Comparison of ENCODE assay signal across 29 cellular contexts in the genomic region with DNA sequence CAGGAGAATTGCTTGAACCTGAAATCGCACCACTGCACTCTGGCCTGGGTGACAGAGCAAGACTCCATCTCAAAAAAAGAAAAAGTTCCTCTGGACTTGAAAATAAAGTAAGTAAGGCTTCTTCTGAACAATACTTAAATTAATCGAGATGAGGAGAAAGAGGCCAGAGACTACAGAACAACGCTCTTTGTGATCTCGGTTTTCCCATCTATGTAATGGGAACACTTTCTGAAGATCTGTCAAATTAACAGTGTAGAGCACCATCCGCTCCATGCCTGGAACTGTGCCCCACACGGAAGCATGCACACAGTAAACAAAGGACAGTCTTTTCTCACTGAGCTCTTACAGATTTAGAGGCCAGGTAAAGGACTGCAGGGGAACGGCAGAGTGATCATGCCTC. TPM values are rescaled to one million over a fixed set of nuclear protein-coding genes. Genes with fewer than 3 reads are reported as not detected.
DNase-seq lines count a peak whose midpoint lies in the region; ATAC-seq, FAIRE-seq and TF ChIP-seq lines count a peak whose summit lies in the region.
"Had no signal": no experiment of that assay in that cellular context is flagged by ENCODE, and none has a peak within 500 bp of the region (broad histone marks: within the 10 kb centered on the region; RNA-seq: fewer than 3 reads in every experiment).

No MANE protein-coding gene starts in this region.

- H3K4me1 ChIP-seq in CD8-positive, alpha-beta memory T cell (ENCODE audit: insufficient read depth, low read length), result no peaks in the 10 kb centered on the region
- H3K4me1 ChIP-seq in K562 (replicated peaks in 1 of 2; ENCODE audit: control insufficient read depth in 2 of 2, insufficient read depth in 2 of 2, low read length in 2 of 2), result peaks cover 18% of the 10 kb centered on the region in 2 experiments; a peak in 4 of 5 replicates

- H3K27me3 ChIP-seq in CD8-positive, alpha-beta memory T cell (ENCODE audit: insufficient read depth, low read length, poor library complexity, severe bottlenecking), result no peaks in the 10 kb centered on the region
- no peaks in the 10 kb centered on the region for H3K27me3 ChIP-seq in K562 (ENCODE audit: control insufficient read depth in 2 of 2, insufficient read depth in 2 of 2, low read length in 2 of 2)
- H3K27me3 ChIP-seq: body of pancreas, MG63, upper lobe of left lung had no signal

- TF ChIP-seq POLR2A in K562 (conservative IDR thresholded peaks at IDR 0.05) (no peak), H54 (IDR thresholded peaks at IDR 0.05; ENCODE audit: low read depth, low read length) (no peak)

- no peak for FAIRE-seq in K562 (lab: Jason Lieb, UNC)
- no peak for FAIRE-seq in H54 (lab: Jason Lieb, UNC)
- FAIRE-seq: RCC 7860 had no signal

- no peaks in the 10 kb centered on the region for H3K27me3 Mint-ChIP-seq in activated CD8-positive, alpha-beta T cell treated with anti-CD3 and anti-CD28 coated beads, Interleukin-2, amount 10 ng/mL, durations not matched to agents 7 days and 5 days (ENCODE audit: low read depth)
- no peaks in the 10 kb centered on the region for H3K27me3 Mint-ChIP-seq in activated CD8-positive, alpha-beta T cell treated with anti-CD3 and anti-CD28 coated beads for 36 hours
- H3K27me3 Mint-ChIP-seq in CD8-positive, alpha-beta memory T cell, result peaks cover 0 to 1% of the 10 kb centered on the region in 2 donors
- H3K27me3 Mint-ChIP-seq: activated CD4-positive, alpha-beta memory T cell treated with anti-CD3 and anti-CD28 coated beads for 36 hours; CD4-positive, CD25-positive, alpha-beta regulatory T cell had no signal

- no peak overlapping the region for H3K4me3 Mint-ChIP-seq in activated CD8-positive, alpha-beta T cell treated with anti-CD3 and anti-CD28 coated beads, Interleukin-2, amount 10 ng/mL, durations not matched to agents 7 days and 5 days
- no peak overlapping the region for H3K4me3 Mint-ChIP-seq in activated CD8-positive, alpha-beta T cell treated with anti-CD3 and anti-CD28 coated beads for 36 hours
- H3K4me3 Mint-ChIP-seq in CD8-positive, alpha-beta memory T cell, result no peak overlapping the region
- H3K4me3 Mint-ChIP-seq in stimulated activated effector memory CD8-positive, alpha-beta T cell treated with anti-CD3 and anti-CD28 coated beads, Interleukin-12 subunit alpha, Interleukin-12 subunit beta, amount 100 ng/mL, for 72 hours, result no peak overlapping the region
- H3K4me3 Mint-ChIP-seq: activated CD4-positive, alpha-beta memory T cell treated with anti-CD3 and anti-CD28 coated beads for 36 hours; immature natural killer cell had no signal

- no peak overlapping the region for H3K9ac ChIP-seq in K562 (ENCODE audit: insufficient read depth in 1 of 2, low read depth in 2 of 2, low read length in 2 of 2)

- no peak overlapping the region for H3K4me3 ChIP-seq in CD8-positive, alpha-beta memory T cell (ENCODE audit: low read length)
- no peak overlapping the region for H3K4me3 ChIP-seq in K562
- H3K4me3 ChIP-seq: body of pancreas, MG63, psoas muscle, upper lobe of left lung had no signal

- H3K27ac Mint-ChIP-seq in activated CD8-positive, alpha-beta T cell treated with anti-CD3 and anti-CD28 coated beads, Interleukin-2, amount 10 ng/mL, durations not matched to agents 7 days and 5 days, result peak overlapping the region; percentile 14
- no peak overlapping the region for H3K27ac Mint-ChIP-seq in activated CD8-positive, alpha-beta T cell treated with anti-CD3 and anti-CD28 coated beads for 36 hours
- H3K27ac Mint-ChIP-seq in CD8-positive, alpha-beta memory T cell, result peak overlapping the region in 5 of 8 donors; percentile 24 to 66 (median 54)
- peak overlapping the region; percentile 94 for H3K27ac Mint-ChIP-seq in stimulated activated effector memory CD8-positive, alpha-beta T cell treated with anti-CD3 and anti-CD28 coated beads, Interleukin-12 subunit alpha, Interleukin-12 subunit beta, amount 100 ng/mL, for 72 hours
- H3K27ac Mint-ChIP-seq: activated CD4-positive, alpha-beta memory T cell treated with anti-CD3 and anti-CD28 coated beads for 36 hours had no signal

- H3K4me1 Mint-ChIP-seq in activated CD8-positive, alpha-beta T cell treated with anti-CD3 and anti-CD28 coated beads, Interleukin-2, amount 10 ng/mL, durations not matched to agents 7 days and 5 days (ENCODE audit: low read depth), result peaks cover 45% of the 10 kb centered on the region
- peaks cover 39% of the 10 kb centered on the region for H3K4me1 Mint-ChIP-seq in activated CD8-positive, alpha-beta T cell treated with anti-CD3 and anti-CD28 coated beads for 36 hours (ENCODE audit: low read depth)
- peaks cover 43 to 69% (median 53%) of the 10 kb centered on the region in 3 donors for H3K4me1 Mint-ChIP-seq in CD8-positive, alpha-beta memory T cell
- H3K4me1 Mint-ChIP-seq in stimulated activated effector memory CD8-positive, alpha-beta T cell treated with anti-CD3 and anti-CD28 coated beads, Interleukin-12 subunit alpha, Interleukin-12 subunit beta, amount 100 ng/mL, for 72 hours, result peaks cover 61% of the 10 kb centered on the region

- ATAC-seq in activated CD8-positive, alpha-beta T cell treated with anti-CD3 and anti-CD28 coated beads, Interleukin-2, amount 10 ng/mL, durations not matched to agents 7 days and 5 days, result no peak
- no peak for ATAC-seq in activated CD8-positive, alpha-beta T cell treated with anti-CD3 and anti-CD28 coated beads for 36 hours
- ATAC-seq in K562, result no peak
- ATAC-seq in stimulated activated effector memory CD8-positive, alpha-beta T cell treated with anti-CD3 and anti-CD28 coated beads, Interleukin-12 subunit alpha, Interleukin-12 subunit beta, amount 100 ng/mL, for 72 hours, result no peak
- ATAC-seq in GM21529 (IDR thresholded peaks at IDR 0.05; ENCODE audit: unreplicated experiment), result no peak
- no peak for ATAC-seq in GM21526 (IDR thresholded peaks at IDR 0.05; ENCODE audit: low FRiP score, unreplicated experiment)
- ATAC-seq: activated CD4-positive, CD25-positive, alpha-beta regulatory T cell treated with anti-CD3 and anti-CD28 coated beads, Interleukin-2, amount 50 U/mL, for 24 hours; body of pancreas; left colon; psoas muscle had no signal

- WGBS in K562 (ENCODE audit: insufficient coverage, low coverage, missing lambda C conversion rate), result 88% methylated on average over 5 of the region's 7 CpGs

- TF ChIP-seq CTCF in activated CD8-positive, alpha-beta T cell treated with anti-CD3 and anti-CD28 coated beads for 36 hours (IDR thresholded peaks at IDR 0.05), result no peak
- no peak for TF ChIP-seq CTCF in K562 (IDR thresholded peaks at IDR 0.05 in 2 of 3, conservative IDR thresholded peaks at IDR 0.05 in 1 of 3; ENCODE audit: insufficient read depth in 2 of 3, low read depth in 1 of 3, low read length in 3 of 3)

- H3K9me3 Mint-ChIP-seq in activated CD8-positive, alpha-beta T cell treated with anti-CD3 and anti-CD28 coated beads, Interleukin-2, amount 10 ng/mL, durations not matched to agents 7 days and 5 days (ENCODE audit: insufficient read depth), result no peaks in the 10 kb centered on the region
- no peaks in the 10 kb centered on the region for H3K9me3 Mint-ChIP-seq in activated CD8-positive, alpha-beta T cell treated with anti-CD3 and anti-CD28 coated beads for 36 hours
- no peaks in the 10 kb centered on the region for H3K9me3 Mint-ChIP-seq in CD8-positive, alpha-beta memory T cell
- H3K9me3 Mint-ChIP-seq in stimulated activated effector memory CD8-positive, alpha-beta T cell treated with anti-CD3 and anti-CD28 coated beads, Interleukin-12 subunit alpha, Interleukin-12 subunit beta, amount 100 ng/mL, for 72 hours, result no peaks in the 10 kb centered on the region
- H3K9me3 Mint-ChIP-seq: activated CD4-positive, alpha-beta memory T cell treated with anti-CD3 and anti-CD28 coated beads for 36 hours; CD4-positive, CD25-positive, alpha-beta regulatory T cell; immature natural killer cell had no signal

- H3K9me3 ChIP-seq in CD8-positive, alpha-beta memory T cell (ENCODE audit: low read length), result no peaks in the 10 kb centered on the region
- H3K9me3 ChIP-seq in K562 (replicated peaks; ENCODE audit: control insufficient read depth, insufficient read depth, low read depth, low read length), result no peaks in the 10 kb centered on the region
- H3K9me3 ChIP-seq: body of pancreas, MG63, psoas muscle, upper lobe of left lung had no signal

- H3K79me2 ChIP-seq in K562 (ENCODE audit: control insufficient read depth, insufficient read depth, low read length), result peaks cover 53% of the 10 kb centered on the region

- TF ChIP-seq EP300 in K562 (IDR thresholded peaks at IDR 0.05; ENCODE audit: low read length), result no peak

- in situ Hi-C loops in K562 (cut with MboI), result no loop called here

- no peaks in the 10 kb centered on the region for H4K20me1 ChIP-seq in K562 (replicated peaks; ENCODE audit: control insufficient read depth, insufficient read depth, low read length)

- H3K36me3 Mint-ChIP-seq in activated CD8-positive, alpha-beta T cell treated with anti-CD3 and anti-CD28 coated beads, Interleukin-2, amount 10 ng/mL, durations not matched to agents 7 days and 5 days (ENCODE audit: low read depth), result peaks cover 31% of the 10 kb centered on the region
- H3K36me3 Mint-ChIP-seq in activated CD8-positive, alpha-beta T cell treated with anti-CD3 and anti-CD28 coated beads for 36 hours (ENCODE audit: low read depth), result peaks cover 31% of the 10 kb centered on the region
- peaks cover 6 to 72% (median 17%) of the 10 kb centered on the region in 3 donors for H3K36me3 Mint-ChIP-seq in CD8-positive, alpha-beta memory T cell
- H3K36me3 Mint-ChIP-seq in stimulated activated effector memory CD8-positive, alpha-beta T cell treated with anti-CD3 and anti-CD28 coated beads, Interleukin-12 subunit alpha, Interleukin-12 subunit beta, amount 100 ng/mL, for 72 hours, result peaks cover 40% of the 10 kb centered on the region

- H3K9me1 ChIP-seq in K562 (ENCODE audit: control insufficient read depth, insufficient read depth, low read length), result no peaks in the 10 kb centered on the region

- intact Hi-C loops in activated CD8-positive, alpha-beta T cell treated with anti-CD3 and anti-CD28 coated beads for 36 hours (cut with micrococcal nuclease), result no loop called here
- intact Hi-C loops in K562 (cut with micrococcal nuclease), result no loop called here

- H2AFZ ChIP-seq in K562 (ENCODE audit: low read depth, low read length), result no peak overlapping the region

- no peak overlapping the region for H3K4me2 ChIP-seq in K562 (ENCODE audit: insufficient read depth, low read length)

- H3K27ac ChIP-seq in CD8-positive, alpha-beta memory T cell (ENCODE audit: low read depth, low read length), result no peak overlapping the region
- H3K27ac ChIP-seq in K562 (ENCODE audit: extremely low read depth, low read depth, low read length), result no peak overlapping the region
- H3K27ac ChIP-seq: psoas muscle had no signal

- H3K36me3 ChIP-seq in CD8-positive, alpha-beta memory T cell (ENCODE audit: insufficient read depth, low read length), result peaks cover 13% of the 10 kb centered on the region
- peaks cover 36% of the 10 kb centered on the region for H3K36me3 ChIP-seq in K562 (ENCODE audit: control insufficient read depth, insufficient read depth, low read length)

- POLR2A ChIA-PET in activated CD8-positive, alpha-beta T cell treated with anti-CD3 and anti-CD28 coated beads, Interleukin-2, amount 10 ng/mL, durations not matched to agents 7 days and 5 days (lab: Charles Lee), result no interaction called here
- POLR2A ChIA-PET in activated CD8-positive, alpha-beta T cell treated with anti-CD3 and anti-CD28 coated beads for 36 hours (lab: Charles Lee), result no interaction called here
- POLR2A ChIA-PET in CD8-positive, alpha-beta memory T cell (lab: Charles Lee), result no interaction called here
- POLR2A ChIA-PET in K562 (lab: Yijun Ruan, JAX), result no interaction called here

- CTCF ChIA-PET in activated CD8-positive, alpha-beta T cell treated with anti-CD3 and anti-CD28 coated beads, Interleukin-2, amount 10 ng/mL, durations not matched to agents 7 days and 5 days (lab: Charles Lee), result no interaction called here
- CTCF ChIA-PET in activated CD8-positive, alpha-beta T cell treated with anti-CD3 and anti-CD28 coated beads for 36 hours (lab: Charles Lee), result no interaction called here
- CTCF ChIA-PET in CD8-positive, alpha-beta memory T cell (lab: Charles Lee), result no interaction called here
- CTCF ChIA-PET in K562 (lab: Yijun Ruan, JAX; ENCODE audit: low intra/inter-chr PET ratio), result no interaction called here

- DNase-seq in activated CD8-positive, alpha-beta T cell treated with anti-CD3 and anti-CD28 coated beads, Interleukin-2, amount 10 ng/mL, durations not matched to agents 7 days and 5 days, result no peak
- DNase-seq in activated CD8-positive, alpha-beta T cell treated with anti-CD3 and anti-CD28 coated beads for 36 hours, result no peak
- DNase-seq in CD8-positive, alpha-beta memory T cell, result no peak
- DNase-seq in K562 (ENCODE audit: extremely low read depth in 1 of 4, low spot score in 3 of 4) (no peak), H54 (ENCODE audit: insufficient read length, low spot score) (no peak)
- DNase-seq in stimulated activated effector memory CD8-positive, alpha-beta T cell treated with anti-CD3 and anti-CD28 coated beads, Interleukin-12 subunit alpha, Interleukin-12 subunit beta, amount 100 ng/mL, for 72 hours (ENCODE audit: low spot score in 2 of 2), result no peak
- DNase-seq: 8988T; activated CD4-positive, alpha-beta memory T cell treated with anti-CD3 and anti-CD28 coated beads for 36 hours; activated gamma-delta T cell treated with Interleukin-2 at 50 U/mL for 16 hours; body of pancreas; CD4-positive, CD25-positive, alpha-beta regulatory T cell; cerebellar nuclear complex; GOT3; hypothalamus; immature natural killer cell; KBM-7; left colon; mesenchymal stem cell; MG63; NCI-H2029; NCI-H226; psoas muscle; SIG-M5; upper lobe of left lung had no signal

- no peak for TF ChIP-seq RAD21 in K562 (CRISPR knock-in tag; conservative IDR thresholded peaks at IDR 0.05 in 1 of 2, IDR thresholded peaks at IDR 0.05 in 1 of 2)

- no TSS peak for BruUV-seq in K562 (replicated peaks; lab: Mats Ljungman, UMichigan)

RNA-seq across cellular contexts. Expression of a gene that starts 9.1 kb away (rescaled TPM):
- total RNA-seq in activated CD8-positive, alpha-beta T cell treated with anti-CD3 and anti-CD28 coated beads, Interleukin-2, amount 10 ng/mL, durations not matched to agents 7 days and 5 days, result 10 to 100 TPM; 77.7 to 84.7 TPM
- total RNA-seq in activated CD8-positive, alpha-beta T cell treated with anti-CD3 and anti-CD28 coated beads for 36 hours, result 10 to 100 TPM; 57.5 to 59.0 TPM
- 10 to 100 TPM; 75.0 to 75.1 TPM for total RNA-seq in CD8-positive, alpha-beta memory T cell
- polyA plus RNA-seq in CD8-positive, alpha-beta memory T cell, result 22.9 TPM
- total RNA-seq in K562 (2011; cell fraction: chromatin; rRNA removed; ENCODE audit: low replicate concordance), result 78.0 and 145 TPM in 2 replicates
- 68.0 and 69.4 TPM in 2 replicates for total RNA-seq in K562 (2011; cell fraction: nucleolus; rRNA removed)
- 43.1 and 55.5 TPM in 2 replicates for total RNA-seq in K562 (2011; cell fraction: nucleoplasm; rRNA removed)
- 45.7 and 62.1 TPM in 2 replicates for total RNA-seq in K562 (2014; rRNA removed)
- 16.2 and 18.5 TPM in 2 replicates for total RNA-seq in K562 (2014; rRNA removed; fragmentation: Illumina TruSeq; extraction: Trizol)
- total RNA-seq in K562 (2015; rRNA removed; fragmentation: Illumina TruSeq; extraction: Trizol), result 28.4 and 30.1 TPM in 2 replicates
- 55.6 and 60.9 TPM in 2 replicates for total RNA-seq in K562 (2021)
- 25.7 and 40.6 TPM in 2 replicates for polyA plus RNA-seq in K562 (2011; rRNA removed)
- 31.9 and 66.1 TPM in 2 replicates for polyA plus RNA-seq in K562 (2011; cell fraction: cytosol; rRNA removed)
- 52.2 and 72.8 TPM in 2 replicates for polyA plus RNA-seq in K562 (2011; cell fraction: nucleus; rRNA removed)
- polyA plus RNA-seq in K562 (2012), result 42.4 and 54.6 TPM in 2 replicates
- polyA plus RNA-seq in K562 (2014; fragmentation: Illumina TruSeq; extraction: Trizol), result 47.9 and 54.0 TPM in 2 replicates
- 1 to 10 TPM; 1.2 to 1.6 TPM for polyA plus RNA-seq in K562 (2014; fragmentation: Nextera tagmentation; extraction: Ambion mirVana)
- 31.1 and 33.3 TPM in 2 replicates for polyA plus RNA-seq in K562 (2014; rRNA removed)
- 72.2 and 82.7 TPM in 2 replicates for polyA minus RNA-seq in K562 (2011; rRNA and poly(A)+ RNA removed)
- 58.1 and 58.7 TPM in 2 replicates for polyA minus RNA-seq in K562 (2011; cell fraction: cytosol; rRNA and poly(A)+ RNA removed)
- 28.1 and 35.0 TPM in 2 replicates for polyA minus RNA-seq in K562 (2011; cell fraction: nucleus; rRNA and poly(A)+ RNA removed)

RNA-seq across cellular contexts. Expression of a gene that starts 59.1 kb away (rescaled TPM):
- total RNA-seq in activated CD8-positive, alpha-beta T cell treated with anti-CD3 and anti-CD28 coated beads, Interleukin-2, amount 10 ng/mL, durations not matched to agents 7 days and 5 days, result not detected
- not detected for total RNA-seq in activated CD8-positive, alpha-beta T cell treated with anti-CD3 and anti-CD28 coated beads for 36 hours
- not detected for total RNA-seq in CD8-positive, alpha-beta memory T cell
- not detected for polyA plus RNA-seq in CD8-positive, alpha-beta memory T cell
- not detected in 2 replicates for total RNA-seq in K562 (2011; cell fraction: chromatin; rRNA removed; ENCODE audit: low replicate concordance)
- not detected in 2 replicates for total RNA-seq in K562 (2011; cell fraction: nucleolus; rRNA removed)
- not detected in 2 replicates for total RNA-seq in K562 (2011; cell fraction: nucleoplasm; rRNA removed)
- total RNA-seq in K562 (2014; rRNA removed), result not detected in 2 replicates
- not detected in 2 replicates for total RNA-seq in K562 (2014; rRNA removed; fragmentation: Illumina TruSeq; extraction: Trizol)
- total RNA-seq in K562 (2015; rRNA removed; fragmentation: Illumina TruSeq; extraction: Trizol), result not detected in 2 replicates
- not detected in 2 replicates for total RNA-seq in K562 (2021)
- not detected in 2 replicates for polyA plus RNA-seq in K562 (2011; rRNA removed)
- not detected in 2 replicates for polyA plus RNA-seq in K562 (2011; cell fraction: cytosol; rRNA removed)
- not detected in 2 replicates for polyA plus RNA-seq in K562 (2011; cell fraction: nucleus; rRNA removed)
- polyA plus RNA-seq in K562 (2012), result 0.09 and 0.22 TPM in 2 replicates
- polyA plus RNA-seq in K562 (2014; fragmentation: Illumina TruSeq; extraction: Trizol), result not detected in 2 replicates
- polyA plus RNA-seq in K562 (2014; fragmentation: Nextera tagmentation; extraction: Ambion mirVana), result not detected
- polyA plus RNA-seq in K562 (2014; rRNA removed), result not detected in 2 replicates
- not detected in 2 replicates for polyA minus RNA-seq in K562 (2011; rRNA and poly(A)+ RNA removed)
- polyA minus RNA-seq in K562 (2011; cell fraction: cytosol; rRNA and poly(A)+ RNA removed), result not detected in 2 replicates
- polyA minus RNA-seq in K562 (2011; cell fraction: nucleus; rRNA and poly(A)+ RNA removed), result not detected in 2 replicates
- total RNA-seq: activated CD4-positive, alpha-beta memory T cell treated with anti-CD3 and anti-CD28 coated beads for 36 hours; body of pancreas; CD4-positive, CD25-positive, alpha-beta regulatory T cell; HT-29; left colon; psoas muscle; upper lobe of left lung had no signal
- polyA plus RNA-seq: CD4-positive, CD25-positive, alpha-beta regulatory T cell; immature natural killer cell; psoas muscle had no signal
